Comparison of ENCODE assay signal across 7 cellular contexts in the genomic region with DNA sequence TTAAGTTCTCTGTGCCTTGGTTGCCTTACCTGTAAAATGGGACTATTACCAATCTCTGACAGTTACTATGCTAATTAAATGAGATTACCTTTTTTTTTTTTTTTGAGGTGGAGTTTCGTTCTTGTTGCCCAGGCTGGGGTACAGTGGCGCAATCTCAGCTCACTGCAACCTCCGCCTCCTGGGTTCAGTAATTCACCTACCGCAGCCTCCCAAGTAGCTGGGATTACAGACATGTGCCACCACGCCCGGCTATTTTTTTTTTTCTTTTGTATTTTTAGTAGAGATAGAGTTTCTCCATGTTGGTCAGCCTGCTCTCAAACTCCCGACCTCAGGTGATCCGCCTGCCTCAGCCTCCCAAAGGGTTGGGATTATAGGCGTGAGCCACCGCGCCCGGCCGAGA. TPM values are rescaled to one million over a fixed set of nuclear protein-coding genes. Genes with fewer than 3 reads are reported as not detected.
A peak's percentile ranks its signal among the peaks of the same experiment; 100 is the strongest.
DNase-seq lines count a peak whose midpoint lies in the region; FAIRE-seq and TF ChIP-seq lines count a peak whose summit lies in the region.
"Not testable (repeated sequence)": the region's sequence is repeated elsewhere in the genome, so short reads cannot be mapped to it uniquely, and the experiment has no call there.

No MANE protein-coding gene starts in this region.

- POLR2A ChIA-PET in HEK293 (lab: Yijun Ruan, JAX) = not testable (repeated sequence)

- H3K36me3 Mint-ChIP-seq in osteocyte (ENCODE audit: unreplicated experiment) = not testable (repeated sequence)

- in situ Hi-C loops in brain microvascular endothelial cell (cut with HindIII; ENCODE audit: low pct_ligation_motif_present, low sequenced_read_pairs) = not testable (repeated sequence)

- CTCF ChIA-PET in HEK293 (lab: Yijun Ruan, JAX) = interaction anchor here (0.6 to 1.9 kb wide), 2 partner anchors 47 to 49 kb away, joined by 4 to 14 read pairs; no protein-coding TSS in a partner anchor

- H3K4me1 ChIP-seq in HEK293 (ENCODE audit: control insufficient read depth, insufficient read depth, low read length) = peaks cover 35% of the 10 kb centered on the region
- peaks cover 27% of the 10 kb centered on the region for H3K4me1 ChIP-seq in SJCRH30
- peaks cover 43% of the 10 kb centered on the region for H3K4me1 ChIP-seq in keratinocyte (ENCODE audit: control insufficient read depth, extremely low read depth, insufficient read depth, low read length)
- peaks cover 33% of the 10 kb centered on the region for H3K4me1 ChIP-seq in suprapubic skin

- not testable (repeated sequence) for H2AFZ ChIP-seq in keratinocyte (ENCODE audit: control insufficient read depth, low read length)

- peak overlapping the region; percentile 74 for H3K9ac ChIP-seq in keratinocyte (ENCODE audit: control insufficient read depth, extremely low read depth, insufficient read depth, low read length)

- TF ChIP-seq POLR2A in suprapubic skin (IDR thresholded peaks at IDR 0.05) = not testable (repeated sequence)

- not testable (repeated sequence) for H3K27me3 ChIP-seq in SJCRH30; brain microvascular endothelial cell (replicated peaks); keratinocyte (ENCODE audit: control insufficient read depth, extremely low read depth, insufficient read depth, low read length); suprapubic skin

- H3K27ac ChIP-seq in HEK293 (ENCODE audit: extremely low read depth, low read depth, low read length) = not testable (repeated sequence)
- H3K27ac ChIP-seq in SJCRH30 (peak overlapping the region; percentile 40; the same call in 1 of the 2 replicates), brain microvascular endothelial cell (peak overlapping the region; percentile 96), epithelial cell of prostate (peak overlapping the region; percentile 90), keratinocyte (ENCODE audit: control insufficient read depth, insufficient read depth, low read length) (peak overlapping the region; percentile 91), suprapubic skin (peak overlapping the region; percentile 76)

- not testable (repeated sequence) for H3K4me3 ChIP-seq in HEK293 (ENCODE audit: low read depth, low read length); SJCRH30; brain microvascular endothelial cell (ENCODE audit: low read depth, low read length); suprapubic skin
- peak overlapping the region in 2 of 3 experiments; percentile 41 to 44 for H3K4me3 ChIP-seq in keratinocyte (ENCODE audit: control insufficient read depth in 2 of 3, extremely low read depth in 1 of 3, insufficient read depth in 2 of 3, low read depth in 1 of 3, low read length in 3 of 3)

- H3K9me3 Mint-ChIP-seq in osteocyte (ENCODE audit: unreplicated experiment) = not testable (repeated sequence)

- H3K9me3 ChIP-seq in HEK293 (ENCODE audit: control insufficient read depth, insufficient read depth, low read depth, low read length); SJCRH30 (replicated peaks); keratinocyte (ENCODE audit: control insufficient read depth, low read depth, low read length); suprapubic skin: not testable (repeated sequence)

- not testable (repeated sequence) for H3K27me3 Mint-ChIP-seq in osteocyte (ENCODE audit: unreplicated experiment)

- not testable (repeated sequence) for TF ChIP-seq CTCF in HEK293 (tag by site-specific recombination; IDR thresholded peaks at IDR 0.05); brain microvascular endothelial cell (IDR thresholded peaks at IDR 0.05; ENCODE audit: low read depth, low read length, missing control alignments); keratinocyte (optimal IDR thresholded peaks at IDR 0.05 in 1 of 3, IDR thresholded peaks at IDR 0.05 in 1 of 3, conservative IDR thresholded peaks at IDR 0.05 in 1 of 3; ENCODE audit: extremely low read depth in 1 of 3, insufficient read depth in 2 of 3, low read length in 3 of 3); osteocyte (IDR thresholded peaks at IDR 0.05); suprapubic skin (IDR thresholded peaks at IDR 0.05)

- H3K4me1 Mint-ChIP-seq in osteocyte (ENCODE audit: unreplicated experiment) = peaks cover 90% of the 10 kb centered on the region

- not testable (repeated sequence) for H3K4me3 Mint-ChIP-seq in osteocyte (ENCODE audit: unreplicated experiment)

- not testable (repeated sequence) for H3K36me3 ChIP-seq in HEK293 (ENCODE audit: control insufficient read depth in 2 of 2, insufficient read depth in 1 of 2, low read length in 2 of 2); SJCRH30; brain microvascular endothelial cell (replicated peaks); keratinocyte (ENCODE audit: control insufficient read depth in 2 of 2, extremely low read depth in 1 of 2, insufficient read depth in 2 of 2, low read length in 2 of 2); suprapubic skin

- peak overlapping the region; percentile 88 for H3K4me2 ChIP-seq in keratinocyte (ENCODE audit: control insufficient read depth, extremely low read depth, insufficient read depth, low read depth, low read length)

- H4K20me1 ChIP-seq in keratinocyte (ENCODE audit: control insufficient read depth, extremely low read depth, insufficient read depth, low read length) = not testable (repeated sequence)

- H3K27ac Mint-ChIP-seq in osteocyte (ENCODE audit: unreplicated experiment) = peak overlapping the region; percentile 98

- not testable (repeated sequence) for FAIRE-seq in keratinocyte (lab: Jason Lieb, UNC)

- not testable (repeated sequence) for TF ChIP-seq EP300 in suprapubic skin (IDR thresholded peaks at IDR 0.05)

- WGBS in suprapubic skin = 71% methylated on average over 13 of the region's 13 CpGs

- not testable (repeated sequence) for H3K79me2 ChIP-seq in keratinocyte (ENCODE audit: control insufficient read depth, insufficient read depth, low read length)

- not testable (repeated sequence) for DNase-seq in SJCRH30; brain microvascular endothelial cell; epithelial cell of prostate (ENCODE audit: low read depth, low spot score); keratinocyte (ENCODE audit: low read depth, low spot score); osteocyte (ENCODE audit: extremely low spot score, unreplicated experiment); suprapubic skin (ENCODE audit: low spot score in 2 of 2)

- H3K9me1 ChIP-seq in keratinocyte (ENCODE audit: control insufficient read depth, extremely low read depth, insufficient read depth, low read length) = not testable (repeated sequence)

- dilution Hi-C loops in keratinocyte (cut with MboI; ENCODE audit: extremely low pct_ligation_motif_present, low sequenced_read_pairs) = not testable (repeated sequence)

TF ChIP-seq in HEK293, 187 proteins besides CTCF, POLR2A, EP300 and RAD21:
- TF ChIP-seq KLF1 (tag by site-specific recombination; IDR thresholded peaks at IDR 0.05) = peak; percentile 55
- TF ChIP-seq, protein P1, sequence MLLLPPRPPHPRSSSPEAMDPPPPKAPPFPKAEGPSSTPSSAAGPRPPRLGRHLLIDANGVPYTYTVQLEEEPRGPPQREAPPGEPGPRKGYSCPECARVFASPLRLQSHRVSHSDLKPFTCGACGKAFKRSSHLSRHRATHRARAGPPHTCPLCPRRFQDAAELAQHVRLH (tag by site-specific recombination; IDR thresholded peaks at IDR 0.05) = peak; percentile 28; the same call in 1 of the 2 replicates
- TF ChIP-seq ZNF664 (tag by site-specific recombination; IDR thresholded peaks at IDR 0.05) = peak; percentile 39; the same call in 1 of the 2 replicates

RNA-seq across cellular contexts. Expression of a gene that starts 35.2 kb away (rescaled TPM):
- total RNA-seq in SJCRH30 (2014; rRNA removed; shearing (Covaris generic)) = 27.1 and 31.5 TPM in 2 replicates
- 12.0 to 16.2 TPM (median 13.2 TPM) in 3 replicates for polyA plus RNA-seq in keratinocyte
- 32.6 TPM for polyA plus RNA-seq in keratinocyte (2011; ENCODE audit: low read depth)
- polyA plus RNA-seq in keratinocyte (2011; cell fraction: cytosol; rRNA removed) = 9.4 and 13.2 TPM in 2 replicates
- 52.6 and 66.7 TPM in 2 replicates for polyA plus RNA-seq in keratinocyte (2011; cell fraction: nucleus; rRNA removed)
- 13.1 and 17.6 TPM in 2 replicates for polyA plus RNA-seq in keratinocyte (2012; ENCODE audit: low replicate concordance)
- polyA minus RNA-seq in keratinocyte = 8.2 to 26.8 TPM (median 10.1 TPM) in 3 replicates
- 11.3 TPM for polyA minus RNA-seq in keratinocyte (2011; cell fraction: cytosol; rRNA and poly(A)+ RNA removed)
- polyA minus RNA-seq in keratinocyte (2011; cell fraction: nucleus; rRNA and poly(A)+ RNA removed) = 11.3 and 19.3 TPM in 2 replicates
- total RNA-seq in osteocyte (136 and 157 TPM in 2 replicates), suprapubic skin (10 to 100 TPM; 48.8 to 80.0 (median 61.4) TPM)
